Comparison of ENCODE assay signal across 8 cellular contexts in the genomic region with DNA sequence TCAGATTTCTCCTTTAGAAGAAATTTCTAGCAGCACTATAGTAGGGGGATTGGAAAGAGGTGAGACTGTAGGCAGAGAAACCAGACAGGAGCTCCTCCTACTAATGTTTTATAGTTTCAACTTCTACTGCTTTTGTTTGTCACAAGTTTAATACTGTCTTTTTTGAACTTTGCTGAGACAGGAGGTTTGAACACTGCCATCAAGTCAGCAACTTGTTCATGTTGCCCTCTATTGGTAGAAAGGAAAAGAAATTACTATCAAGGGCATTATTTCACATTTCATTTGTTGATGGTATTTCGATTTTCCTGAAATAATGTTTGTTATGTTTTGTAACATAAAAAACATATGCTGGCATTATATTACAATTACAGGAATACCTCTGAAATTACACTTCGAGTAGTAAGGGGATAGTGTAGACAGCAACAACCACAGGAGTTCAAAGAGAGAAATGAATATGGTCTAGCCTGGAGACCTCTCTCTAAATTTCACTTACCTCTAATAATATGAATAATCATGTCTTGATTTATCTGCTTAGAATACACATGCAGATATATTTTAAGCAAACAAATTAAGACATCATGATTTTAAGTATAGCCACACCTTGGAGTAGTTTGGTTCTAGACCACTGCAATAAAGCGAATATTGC. TPM values are rescaled to one million over a fixed set of nuclear protein-coding genes. Genes with fewer than 3 reads are reported as not detected.
DNase-seq lines count a peak whose midpoint lies in the region; ATAC-seq and TF ChIP-seq lines count a peak whose summit lies in the region.

No MANE protein-coding gene starts in this region.

- TF ChIP-seq CTCF in AG10803 (conservative IDR thresholded peaks at IDR 0.05; ENCODE audit: low read length) (peak; percentile 82), astrocyte of the spinal cord (IDR thresholded peaks at IDR 0.05; ENCODE audit: low read depth, low read length) (peak; percentile 70), upper lobe of left lung (IDR thresholded peaks at IDR 0.05) (peak; percentile 31 to 62 (median 51))

- peaks cover 0 to 6% (median 0%) of the 10 kb centered on the region in 4 donors for H3K4me1 ChIP-seq in upper lobe of left lung

- no peak for TF ChIP-seq POLR2A in upper lobe of left lung (IDR thresholded peaks at IDR 0.05)

- no peaks in the 10 kb centered on the region for H3K9me3 ChIP-seq in upper lobe of left lung

- no peak overlapping the region for H3K27ac ChIP-seq in upper lobe of left lung

- DNase-seq in AG10803 (ENCODE audit: low read depth) = peak; percentile 55
- peak; percentile 38 to 60 for DNase-seq in Kasumi-1 (lab: John Stamatoyannopoulos, UW)
- DNase-seq in astrocyte of the spinal cord (ENCODE audit: low read depth, low spot score) = peak; percentile 52
- peak; percentile 61 for DNase-seq in iris pigment epithelial cell (ENCODE audit: low read depth)
- DNase-seq in upper lobe of left lung = no peak
- no peak for DNase-seq in stimulated activated CD4-positive, alpha-beta T cell treated with anti-CD3 and anti-CD28 coated beads, Interleukin-2, amount 100 ng/mL, for 48 hours
- DNase-seq in DMS79 (lab: John Stamatoyannopoulos, UW) = no peak

- H3K4me3 ChIP-seq in AG10803 (ENCODE audit: low read length) = no peak overlapping the region
- H3K4me3 ChIP-seq in astrocyte of the spinal cord (ENCODE audit: low read depth, low read length) = no peak overlapping the region
- no peak overlapping the region for H3K4me3 ChIP-seq in upper lobe of left lung

- WGBS in upper lobe of left lung, 2 donors = 34 to 46% methylated on average over 3 of the region's 3 CpGs

- no peaks in the 10 kb centered on the region for H3K36me3 ChIP-seq in upper lobe of left lung

- H3K27me3 ChIP-seq in upper lobe of left lung = no peaks in the 10 kb centered on the region

- no peak for TF ChIP-seq EP300 in upper lobe of left lung (IDR thresholded peaks at IDR 0.05)

- peak; percentile 59 for ATAC-seq in GM18519 (IDR thresholded peaks at IDR 0.05; ENCODE audit: low FRiP score, unreplicated experiment)
- ATAC-seq in upper lobe of left lung (ENCODE audit: low FRiP score in 2 of 2) = peak in 1 of 2 donors; percentile 71

- in situ Hi-C loops in astrocyte of the spinal cord (cut with HindIII; ENCODE audit: low sequenced_read_pairs) = no loop called here

RNA-seq across cellular contexts. Expression of a gene that starts 12.4 kb away (rescaled TPM):
- 100 to 1,000 TPM in 2 of 6 donors, 10 to 100 TPM in 4; 66.7 to 128 (median 91.2) TPM for total RNA-seq in upper lobe of left lung

Comparison
In these comparisons a context has a peak if more than half of its experiments do, and no peak if none do; other contexts are left out.
1. DNase-seq: peak in AG10803 (single experiment), Kasumi-1 (2 of 2), astrocyte of the spinal cord (single experiment) and iris pigment epithelial cell (single experiment); none in upper lobe of left lung (0 of 2), stimulated activated CD4-positive, alpha-beta T cell treated with anti-CD3 and anti-CD28 coated beads, Interleukin-2, amount 100 ng/mL, for 48 hours (0 of 2) and DMS79 (single experiment).
2. Peak in every context shown above with its lines, with median percentiles within 50 percentile points of each other: CTCF ChIP-seq.